ENCODE assay signal across 14 cellular contexts in the genomic region with DNA sequence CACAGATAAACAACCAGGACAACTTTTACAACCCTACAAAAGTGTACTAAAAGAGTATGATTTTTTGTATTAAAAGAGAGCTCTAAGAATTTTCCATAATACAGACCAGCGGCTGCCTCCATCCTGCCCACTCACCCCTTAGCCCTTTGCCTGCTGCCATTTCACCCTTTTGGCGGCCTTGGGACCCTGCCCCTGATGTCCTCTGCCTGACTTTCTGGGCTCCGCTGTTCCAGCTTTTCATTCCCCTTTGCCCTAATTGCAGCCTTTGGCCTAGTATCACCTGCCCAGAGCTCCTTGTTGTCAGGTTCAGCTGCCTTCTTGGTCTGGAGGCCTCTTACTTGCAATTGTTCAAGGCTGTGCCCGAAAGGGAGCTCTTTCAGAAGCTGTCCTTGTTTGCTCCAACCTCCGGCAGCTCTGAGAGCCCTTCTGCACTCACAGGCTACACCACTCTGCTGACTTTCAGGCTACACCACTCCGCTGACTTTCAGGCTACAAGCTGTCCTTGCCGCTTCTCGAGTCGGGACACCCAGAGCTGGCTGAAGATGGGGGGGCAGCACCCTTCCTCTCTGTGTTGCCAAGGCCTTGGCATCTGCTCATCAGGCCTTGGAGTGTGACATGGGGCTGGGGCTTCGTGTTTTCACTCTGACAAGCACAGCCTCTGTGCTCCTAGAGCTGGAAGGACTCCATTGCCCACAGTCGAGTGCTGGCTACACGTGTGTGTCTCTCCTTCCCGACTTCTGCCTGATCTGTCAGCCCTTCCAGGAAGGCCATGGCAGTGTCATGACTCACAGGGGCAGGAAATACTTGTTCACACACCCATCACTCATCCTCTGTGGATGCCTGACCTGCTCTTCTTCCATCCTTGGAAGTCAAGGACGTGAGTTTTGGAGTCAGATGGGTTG. TPM values are rescaled to one million over a fixed set of nuclear protein-coding genes. Genes with fewer than 3 reads are reported as not detected.
DNase-seq lines count a peak whose midpoint lies in the region; ATAC-seq and TF ChIP-seq lines count a peak whose summit lies in the region.
"Had no signal": no experiment of that assay in that cellular context is flagged by ENCODE, and none has a peak within 500 bp of the region (broad histone marks: within the 10 kb centered on the region; RNA-seq: fewer than 3 reads in every experiment).

No MANE protein-coding gene starts in this region.

- 79 to 85% (median 80%) methylated on average over 14 of the region's 14 CpGs for WGBS in spleen, 5 donors

- CTCF ChIA-PET in MCF 10A (lab: Yijun Ruan, JAX): interaction anchor here (0.6 to 0.9 kb wide), 3 partner anchors 11 to 169 kb away, joined by 3 to 4 read pairs (median 3); no protein-coding TSS in a partner anchor
- CTCF ChIA-PET in Caco-2 (lab: Charles Lee): no interaction called here

- ATAC-seq in left lung: peak; percentile 14

- peaks cover 60% of the 10 kb centered on the region for H3K27me3 Mint-ChIP-seq in activated CD4-positive, alpha-beta T cell treated with anti-CD3 and anti-CD28 coated beads, Interleukin-2, amount 10 ng/mL, durations not matched to agents 24 days and 14 days
- H3K27me3 Mint-ChIP-seq in MCF 10A (ENCODE audit: insufficient read depth, unreplicated experiment): peaks cover 20% of the 10 kb centered on the region
- no peaks in the 10 kb centered on the region for H3K27me3 Mint-ChIP-seq in Caco-2 (ENCODE audit: insufficient read depth, unreplicated experiment)

- H3K4me3 Mint-ChIP-seq in activated CD4-positive, alpha-beta T cell treated with anti-CD3 and anti-CD28 coated beads, Interleukin-2, amount 10 ng/mL, durations not matched to agents 24 days and 14 days: no peak overlapping the region
- H3K4me3 Mint-ChIP-seq in MCF 10A (ENCODE audit: unreplicated experiment) (no peak overlapping the region), Caco-2 (ENCODE audit: unreplicated experiment) (no peak overlapping the region)
- H3K4me3 Mint-ChIP-seq: activated naive CD4-positive, alpha-beta T cell treated with anti-CD3 and anti-CD28 coated beads, Interleukin-2, amount 50 U/mL, for 24 hours had no signal

- intact Hi-C loops in activated CD4-positive, alpha-beta T cell treated with anti-CD3 and anti-CD28 coated beads, Interleukin-2, amount 10 ng/mL, durations not matched to agents 24 days and 14 days (cut with micrococcal nuclease): no loop called here
- intact Hi-C loops in MCF 10A (cut with micrococcal nuclease) (loop anchor here (2.0 kb wide), 1 partner anchor 43 kb away; the partner anchor contains the start of gene HDAC4), left lung (cut with DNase I) (no loop called here), uterus (cut with DNase I; ENCODE audit: low total_unique reads) (no loop called here), spleen (cut with DNase I; ENCODE audit: low total_unique reads) (no loop called here), Caco-2 (cut with micrococcal nuclease; ENCODE audit: unreplicated experiment) (no loop called here)

- TF ChIP-seq CTCF in MCF 10A (IDR thresholded peaks at IDR 0.05; ENCODE audit: unreplicated experiment) (no peak), left lung (IDR thresholded peaks at IDR 0.05) (no peak), uterus (IDR thresholded peaks at IDR 0.05) (no peak), spleen (IDR thresholded peaks at IDR 0.05 in 8 of 11, conservative IDR thresholded peaks at IDR 0.05 in 3 of 11) (no peak), Caco-2 (IDR thresholded peaks at IDR 0.05; ENCODE audit: insufficient read depth in 1 of 2, low read depth in 1 of 2, low read length in 1 of 2, severe bottlenecking in 1 of 2, unreplicated experiment in 1 of 2) (no peak)

- no peaks in the 10 kb centered on the region for H3K9me3 Mint-ChIP-seq in activated CD4-positive, alpha-beta T cell treated with anti-CD3 and anti-CD28 coated beads, Interleukin-2, amount 10 ng/mL, durations not matched to agents 24 days and 14 days
- H3K9me3 Mint-ChIP-seq in MCF 10A (ENCODE audit: unreplicated experiment): no peaks in the 10 kb centered on the region
- peaks cover 14% of the 10 kb centered on the region for H3K9me3 Mint-ChIP-seq in Caco-2 (ENCODE audit: unreplicated experiment)

- H3K4me1 ChIP-seq in left lung (peaks cover 0 to 52% of the 10 kb centered on the region in 2 donors), uterus (no peaks in the 10 kb centered on the region), spleen (peaks cover 0 to 39% (median 20%) of the 10 kb centered on the region in 6 donors), Caco-2 (0 out of 2 replicates have a peak, but pooled peaks cover 3% of the 10 kb centered on the region)

- H3K27me3 ChIP-seq in left lung (peaks cover 0 to 22% of the 10 kb centered on the region in 2 donors), uterus (no peaks in the 10 kb centered on the region), spleen (replicated peaks in 1 of 7) (peaks cover 0 to 45% (median 6%) of the 10 kb centered on the region in 7 donors), Caco-2 (replicated peaks; ENCODE audit: control insufficient read depth, insufficient read depth, low read length) (no peaks in the 10 kb centered on the region)

- H3K4me1 Mint-ChIP-seq in activated CD4-positive, alpha-beta T cell treated with anti-CD3 and anti-CD28 coated beads, Interleukin-2, amount 10 ng/mL, durations not matched to agents 24 days and 14 days: peaks cover 4% of the 10 kb centered on the region
- H3K4me1 Mint-ChIP-seq in MCF 10A (ENCODE audit: insufficient read depth, unreplicated experiment) (peaks cover 26% of the 10 kb centered on the region), Caco-2 (ENCODE audit: low read depth, unreplicated experiment) (no peaks in the 10 kb centered on the region)

- TF ChIP-seq POLR2A in uterus (IDR thresholded peaks at IDR 0.05) (no peak), spleen (IDR thresholded peaks at IDR 0.05) (no peak)

- no peak overlapping the region for H3K27ac Mint-ChIP-seq in activated CD4-positive, alpha-beta T cell treated with anti-CD3 and anti-CD28 coated beads, Interleukin-2, amount 10 ng/mL, durations not matched to agents 24 days and 14 days
- H3K27ac Mint-ChIP-seq in MCF 10A (ENCODE audit: low read depth, unreplicated experiment) (peak overlapping the region; percentile 73), Caco-2 (ENCODE audit: unreplicated experiment) (no peak overlapping the region)
- H3K27ac Mint-ChIP-seq: activated naive CD4-positive, alpha-beta T cell treated with anti-CD3 and anti-CD28 coated beads, Interleukin-2, amount 50 U/mL, for 24 hours had no signal

- POLR2A ChIA-PET in MCF 10A (lab: Yijun Ruan, JAX) (interaction anchor here (1.2 to 1.3 kb wide), 3 partner anchors 19 to 80 kb away, joined by 3 to 5 read pairs (median 4); partner anchors contain the start of gene HDAC4), Caco-2 (lab: Charles Lee) (no interaction called here)

- peak overlapping the region in 1 of 2 donors; percentile 63 for H3K27ac ChIP-seq in left lung
- H3K27ac ChIP-seq in uterus: peak overlapping the region; percentile 55 to 64
- H3K27ac ChIP-seq in spleen: peak overlapping the region in 1 of 8 donors; percentile 8

- H3K9me3 ChIP-seq in left lung (no peaks in the 10 kb centered on the region), uterus (no peaks in the 10 kb centered on the region), spleen (no peaks in the 10 kb centered on the region), Caco-2 (no peaks in the 10 kb centered on the region)
- H3K9me3 ChIP-seq: thoracic aorta had no signal

- no peaks in the 10 kb centered on the region for H3K36me3 Mint-ChIP-seq in activated CD4-positive, alpha-beta T cell treated with anti-CD3 and anti-CD28 coated beads, Interleukin-2, amount 10 ng/mL, durations not matched to agents 24 days and 14 days (ENCODE audit: low read depth)
- H3K36me3 Mint-ChIP-seq in MCF 10A (ENCODE audit: insufficient read depth, unreplicated experiment) (no peaks in the 10 kb centered on the region), Caco-2 (ENCODE audit: insufficient read depth, unreplicated experiment) (no peaks in the 10 kb centered on the region)
- H3K36me3 Mint-ChIP-seq: activated naive CD4-positive, alpha-beta T cell treated with anti-CD3 and anti-CD28 coated beads, Interleukin-2, amount 50 U/mL, for 24 hours had no signal

- no peaks in the 10 kb centered on the region for H3K36me3 ChIP-seq in left lung
- H3K36me3 ChIP-seq in uterus: no peaks in the 10 kb centered on the region
- H3K36me3 ChIP-seq in spleen: no peaks in the 10 kb centered on the region
- H3K36me3 ChIP-seq in Caco-2 (ENCODE audit: control insufficient read depth, insufficient read depth, low read length): no peaks in the 10 kb centered on the region
- H3K36me3 ChIP-seq: thoracic aorta had no signal

- BruUV-seq in MCF 10A (replicated peaks; lab: Mats Ljungman, UMichigan) (no TSS peak), Caco-2 (replicated peaks; lab: Mats Ljungman, UMichigan) (no TSS peak)

- H3K4me3 ChIP-seq in left lung (no peak overlapping the region), uterus (no peak overlapping the region), spleen (no peak overlapping the region), Caco-2 (ENCODE audit: low read depth, low read length) (no peak overlapping the region)
- H3K4me3 ChIP-seq: thoracic aorta had no signal

- DNase-seq in activated CD4-positive, alpha-beta T cell treated with anti-CD3 and anti-CD28 coated beads, Interleukin-2, amount 10 ng/mL, durations not matched to agents 24 days and 14 days: peak; percentile 41
- no peak for DNase-seq in activated CD4-positive, alpha-beta T cell treated with anti-CD3 and anti-CD28 coated beads, Interleukin-2, amount 50 U/mL, for 4 hours
- DNase-seq in MCF 10A (ENCODE audit: unreplicated experiment) (peak; percentile 95), left lung (no peak), uterus (no peak), foreskin melanocyte (no peak), spleen (no peak), Caco-2 (no peak)
- DNase-seq: activated CD4-positive, alpha-beta T cell treated with anti-CD3 and anti-CD28 coated beads for 4 hours; effector CD8-positive, alpha-beta T cell; GF-D8; NCI-H1436 had no signal

RNA-seq across cellular contexts. Expression of gene HDAC4, which starts 43.1 kb away (rescaled TPM):
- 44.7 and 45.9 TPM in 2 replicates for total RNA-seq in activated CD4-positive, alpha-beta T cell treated with anti-CD3 and anti-CD28 coated beads, Interleukin-2, amount 10 ng/mL, durations not matched to agents 24 days and 14 days
- total RNA-seq in MCF 10A (2022) (21.8 and 23.8 TPM in 2 replicates), left lung (10 to 100 TPM; 31.8 to 36.8 TPM), uterus (10 to 100 TPM; 42.1 to 91.5 (median 73.4) TPM), spleen (100 to 1,000 TPM in 2 of 7 donors, 10 to 100 TPM in 5; 58.0 to 122 (median 79.4) TPM), Caco-2 (2022) (15.5 and 17.6 TPM in 2 replicates)
- polyA plus RNA-seq in spleen: 10 to 100 TPM in 1 of 3 donors, 1 to 10 TPM in 2; 3.2 to 10.1 (median 3.8) TPM

Comparison
In these comparisons a context has a peak if more than half of its experiments do, and no peak if none do; other contexts are left out.
1. DNase-seq: peak in activated CD4-positive, alpha-beta T cell treated with anti-CD3 and anti-CD28 coated beads, Interleukin-2, amount 10 ng/mL, durations not matched to agents 24 days and 14 days (single experiment) and MCF 10A (single experiment); none in activated CD4-positive, alpha-beta T cell treated with anti-CD3 and anti-CD28 coated beads, Interleukin-2, amount 50 U/mL, for 4 hours (0 of 2), left lung (0 of 2), uterus (0 of 2), foreskin melanocyte (single experiment), spleen (single experiment) and Caco-2 (0 of 2).